29 cellular contexts compared by ENCODE assay signal in the genomic region with DNA sequence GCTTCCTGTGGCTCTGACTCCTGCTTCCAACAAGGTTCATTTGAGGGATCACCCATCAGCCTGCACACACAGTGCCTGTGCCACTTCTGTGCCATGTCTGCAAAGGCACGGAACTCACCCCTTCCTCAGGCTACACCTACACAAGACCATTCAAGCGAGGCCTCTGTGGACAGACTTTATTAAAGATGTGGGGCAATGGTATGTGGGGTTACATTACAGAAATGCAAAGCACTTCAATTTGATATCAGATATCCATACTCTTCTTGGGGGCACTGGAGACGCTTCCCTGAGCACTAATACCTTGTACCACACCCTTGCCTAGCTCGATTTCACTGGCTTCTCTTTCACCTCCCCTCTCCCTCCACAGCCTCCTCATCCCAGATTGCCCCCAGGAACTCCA.
"Had no signal": no experiment of that assay in that cellular context is flagged by ENCODE, and none has a peak within 500 bp of the region (broad histone marks: within the 10 kb centered on the region; RNA-seq: fewer than 3 reads in every experiment).

No MANE protein-coding gene starts in this region.

- DNase-seq: activated CD4-positive, alpha-beta T cell treated with anti-CD3 and anti-CD28 coated beads, Interleukin-2, amount 50 U/mL, for 1 hour; activated CD4-positive, CD25-positive, alpha-beta regulatory T cell treated with anti-CD3 and anti-CD28 coated beads, Interleukin-2, amount 50 U/mL, for 72 hours; activated CD8-positive, alpha-beta T cell treated with anti-CD3 and anti-CD28 coated beads, Interleukin-2, amount 10 ng/mL, durations not matched to agents 7 days and 5 days; activated gamma-delta T cell; activated naive CD4-positive, alpha-beta T cell treated with anti-CD3 and anti-CD28 coated beads, Interleukin-2, amount 50 U/mL, for 16 hours; activated naive CD8-positive, alpha-beta T cell treated with anti-CD3 and anti-CD28 coated beads, Interleukin-2, amount 50 U/mL, for 24 hours; caudate nucleus; dermis blood vessel endothelial cell; effector CD8-positive, alpha-beta T cell; foreskin melanocyte; left ventricle myocardium superior; mammary epithelial cell; natural killer cell; pancreas; psoas muscle; right lobe of liver; stimulated activated CD4-positive, alpha-beta T cell treated with anti-CD3 and anti-CD28 coated beads, Interleukin-2, amount 100 ng/mL, for 24 hours; stimulated activated naive CD8-positive, alpha-beta T cell treated with anti-CD3 and anti-CD28 coated beads, Interleukin-15, amount 100 ng/mL, for 72 hours; T-cell; testis; upper lobe of left lung; WERI-Rb-1 had no signal

- H3K4me1 ChIP-seq: right lobe of liver had no signal

- H3K4me1 Mint-ChIP-seq: activated naive CD8-positive, alpha-beta T cell treated with anti-CD3 and anti-CD28 coated beads, Interleukin-2, amount 50 U/mL, for 24 hours; stimulated activated effector memory CD8-positive, alpha-beta T cell treated with anti-CD3 and anti-CD28 coated beads, Interleukin-12 subunit alpha, Interleukin-12 subunit beta, amount 100 ng/mL, for 72 hours; stimulated activated naive CD8-positive, alpha-beta T cell treated with anti-CD3 and anti-CD28 coated beads, Interleukin-15, amount 100 ng/mL, for 72 hours; T-cell had no signal

- H3K36me3 ChIP-seq: pancreas, right lobe of liver, upper lobe of left lung, WERI-Rb-1 had no signal

- H3K27ac Mint-ChIP-seq: activated CD8-positive, alpha-beta T cell treated with anti-CD3 and anti-CD28 coated beads, Interleukin-2, amount 10 ng/mL, durations not matched to agents 7 days and 5 days; activated naive CD8-positive, alpha-beta T cell treated with anti-CD3 and anti-CD28 coated beads, Interleukin-2, amount 50 U/mL, for 24 hours; activated T-helper 1 cell treated with anti-CD3 and anti-CD28 coated beads, Interleukin-12 subunit alpha, Interleukin-12 subunit beta, Interleukin-2, Interleukin-4 antibody, amounts not matched to agents 30 ng/mL and 10 ng/mL and 1 ng/mL, durations not matched to agents 14 hours and 24 hours and 36 hours; natural killer cell; stimulated activated effector memory CD8-positive, alpha-beta T cell treated with anti-CD3 and anti-CD28 coated beads, Interleukin-12 subunit alpha, Interleukin-12 subunit beta, amount 100 ng/mL, for 72 hours; stimulated activated naive CD8-positive, alpha-beta T cell treated with anti-CD3 and anti-CD28 coated beads, Interleukin-15, amount 100 ng/mL, for 72 hours; T-cell; T-helper 2 cell treated with Interferon-gamma antibody and Interleukin-4, amounts not matched to agents 5 μg/mL and 100 μg/mL, for 36 hours had no signal

- H3K4me2 ChIP-seq: hepatocyte had no signal

- H3K4me3 Mint-ChIP-seq: activated CD8-positive, alpha-beta T cell treated with anti-CD3 and anti-CD28 coated beads, Interleukin-2, amount 10 ng/mL, durations not matched to agents 7 days and 5 days; activated naive CD8-positive, alpha-beta T cell treated with anti-CD3 and anti-CD28 coated beads, Interleukin-2, amount 50 U/mL, for 24 hours; activated T-helper 1 cell treated with anti-CD3 and anti-CD28 coated beads, Interleukin-12 subunit alpha, Interleukin-12 subunit beta, Interleukin-2, Interleukin-4 antibody, amounts not matched to agents 30 ng/mL and 10 ng/mL and 1 ng/mL, durations not matched to agents 14 hours and 24 hours and 36 hours; brain; mesothelial cell of epicardium; natural killer cell; stimulated activated effector memory CD8-positive, alpha-beta T cell treated with anti-CD3 and anti-CD28 coated beads, Interleukin-12 subunit alpha, Interleukin-12 subunit beta, amount 100 ng/mL, for 72 hours; stimulated activated naive CD8-positive, alpha-beta T cell treated with anti-CD3 and anti-CD28 coated beads, Interleukin-15, amount 100 ng/mL, for 72 hours; T-cell; T-helper 2 cell treated with Interferon-gamma antibody and Interleukin-4, amounts not matched to agents 5 μg/mL and 100 μg/mL, for 36 hours had no signal

- H3K36me3 Mint-ChIP-seq: stimulated activated effector memory CD8-positive, alpha-beta T cell treated with anti-CD3 and anti-CD28 coated beads, Interleukin-12 subunit alpha, Interleukin-12 subunit beta, amount 100 ng/mL, for 72 hours had no signal

- H3K27ac ChIP-seq: hepatocyte, pancreas, psoas muscle, right lobe of liver, testis, upper lobe of left lung, WERI-Rb-1 had no signal

- H2AFZ ChIP-seq: hepatocyte had no signal

- H3K27me3 Mint-ChIP-seq: activated naive CD8-positive, alpha-beta T cell treated with anti-CD3 and anti-CD28 coated beads, Interleukin-2, amount 50 U/mL, for 24 hours; stimulated activated naive CD8-positive, alpha-beta T cell treated with anti-CD3 and anti-CD28 coated beads, Interleukin-15, amount 100 ng/mL, for 72 hours; T-cell had no signal

- ATAC-seq: activated CD8-positive, alpha-beta T cell treated with anti-CD3 and anti-CD28 coated beads, Interleukin-2, amount 10 ng/mL, durations not matched to agents 7 days and 5 days; activated naive CD8-positive, alpha-beta T cell treated with anti-CD3 and anti-CD28 coated beads, Interleukin-2, amount 50 U/mL, for 24 hours; esophagus mucosa; left ventricle myocardium superior; natural killer cell; pancreas; psoas muscle; stimulated activated effector memory CD8-positive, alpha-beta T cell treated with anti-CD3 and anti-CD28 coated beads, Interleukin-12 subunit alpha, Interleukin-12 subunit beta, amount 100 ng/mL, for 72 hours; stimulated activated naive CD8-positive, alpha-beta T cell treated with anti-CD3 and anti-CD28 coated beads, Interleukin-15, amount 100 ng/mL, for 72 hours; T-cell had no signal

- H3K4me3 ChIP-seq: hepatocyte, pancreas, psoas muscle, right lobe of liver, testis, upper lobe of left lung had no signal

- H3K79me2 ChIP-seq: hepatocyte had no signal

- H3K9me3 ChIP-seq: pancreas, psoas muscle, right lobe of liver, testis, upper lobe of left lung had no signal

- H3K27me3 ChIP-seq: hepatocyte, pancreas, right lobe of liver, testis, upper lobe of left lung had no signal

- H3K9me3 Mint-ChIP-seq: activated naive CD8-positive, alpha-beta T cell treated with anti-CD3 and anti-CD28 coated beads, Interleukin-2, amount 50 U/mL, for 24 hours; stimulated activated effector memory CD8-positive, alpha-beta T cell treated with anti-CD3 and anti-CD28 coated beads, Interleukin-12 subunit alpha, Interleukin-12 subunit beta, amount 100 ng/mL, for 72 hours; T-helper 2 cell treated with Interferon-gamma antibody and Interleukin-4, amounts not matched to agents 5 μg/mL and 100 μg/mL, for 36 hours had no signal
